ENCODE assay signal across 9 cellular contexts in genomic region chr11:133078591-133079179, GRCh38.
DNase-seq lines count a peak whose midpoint lies in the region; ATAC-seq and TF ChIP-seq lines count a peak whose summit lies in the region.
"Had no signal": no experiment of that assay in that cellular context is flagged by ENCODE, and none has a peak within 500 bp of the region (broad histone marks: within the 10 kb centered on the region; RNA-seq: fewer than 3 reads in every experiment).

No MANE protein-coding gene starts in this region.

- no peaks in the 10 kb centered on the region for H3K4me1 Mint-ChIP-seq in activated CD4-positive, alpha-beta T cell treated with anti-CD3 and anti-CD28 coated beads for 36 hours
- H3K4me1 Mint-ChIP-seq: central memory CD8-positive, alpha-beta T cell had no signal

- H3K27me3 ChIP-seq in tibial artery: peaks cover 0 to 33% of the 10 kb centered on the region in 2 donors

- in situ Hi-C loops in astrocyte of the spinal cord (cut with HindIII; ENCODE audit: low sequenced_read_pairs): no loop called here

- peak; percentile 84 for TF ChIP-seq CTCF in astrocyte of the spinal cord (IDR thresholded peaks at IDR 0.05; ENCODE audit: low read depth, low read length)
- TF ChIP-seq CTCF in tibial artery (IDR thresholded peaks at IDR 0.05): peak; percentile 19 to 34

- no peak for ATAC-seq in activated CD4-positive, alpha-beta T cell treated with anti-CD3 and anti-CD28 coated beads for 36 hours

- no peak overlapping the region for H3K4me3 ChIP-seq in astrocyte of the spinal cord (ENCODE audit: low read depth, low read length)
- no peak overlapping the region for H3K4me3 ChIP-seq in tibial artery

- H3K9me3 ChIP-seq in tibial artery: no peaks in the 10 kb centered on the region

- no peak overlapping the region for H3K27ac ChIP-seq in tibial artery

- CTCF ChIA-PET in activated CD4-positive, alpha-beta T cell treated with anti-CD3 and anti-CD28 coated beads for 36 hours (lab: Charles Lee): interaction anchor here (0.6 to 1.5 kb wide), 6 partner anchors 9 to 756 kb away, joined by 3 to 7 read pairs (median 3); no protein-coding TSS in a partner anchor

- H3K36me3 Mint-ChIP-seq in activated CD4-positive, alpha-beta T cell treated with anti-CD3 and anti-CD28 coated beads for 36 hours (ENCODE audit: low read depth): no peaks in the 10 kb centered on the region

- peaks cover 17% of the 10 kb centered on the region for H3K27me3 Mint-ChIP-seq in activated CD4-positive, alpha-beta T cell treated with anti-CD3 and anti-CD28 coated beads for 36 hours

- POLR2A ChIA-PET in activated CD4-positive, alpha-beta T cell treated with anti-CD3 and anti-CD28 coated beads for 36 hours (lab: Charles Lee): no interaction called here

- intact Hi-C loops in activated CD4-positive, alpha-beta T cell treated with anti-CD3 and anti-CD28 coated beads for 36 hours (cut with DNase I, micrococcal nuclease): loop anchor here in 1 of 2 experiments (1.0 kb wide), 2 partner anchors 85 to 743 kb away; no protein-coding TSS in a partner anchor
- intact Hi-C loops in tibial artery (cut with DNase I; ENCODE audit: low total_unique reads): no loop called here

- H3K36me3 ChIP-seq in tibial artery: no peaks in the 10 kb centered on the region

- H3K27ac Mint-ChIP-seq in activated CD4-positive, alpha-beta T cell treated with anti-CD3 and anti-CD28 coated beads for 36 hours: no peak overlapping the region

- H3K9me3 Mint-ChIP-seq in activated CD4-positive, alpha-beta T cell treated with anti-CD3 and anti-CD28 coated beads for 36 hours (ENCODE audit: low read depth): no peaks in the 10 kb centered on the region
- H3K9me3 Mint-ChIP-seq: central memory CD8-positive, alpha-beta T cell had no signal

- peaks cover 0 to 11% (median 8%) of the 10 kb centered on the region in 4 donors for H3K4me1 ChIP-seq in tibial artery

- peak; percentile 67 for DNase-seq in activated CD4-positive, alpha-beta T cell treated with anti-CD3 and anti-CD28 coated beads for 36 hours
- no peak for DNase-seq in activated CD4-positive, alpha-beta T cell treated with anti-CD3 and anti-CD28 coated beads for 1 hour
- peak; percentile 28 for DNase-seq in HCEC 1CT
- DNase-seq in NCI-H345 (lab: John Stamatoyannopoulos, UW): peak; percentile 56
- DNase-seq in astrocyte of the spinal cord (ENCODE audit: low read depth, low spot score): peak; percentile 30
- DNase-seq in inferior parietal cortex (ENCODE audit: extremely low spot score): peak; percentile 82
- DNase-seq in tibial artery: no peak
- DNase-seq in NCI-H446 treated with DMSO at 0.1 percent for 48 hours (lab: John Stamatoyannopoulos, UW): no peak

- H3K4me3 Mint-ChIP-seq in activated CD4-positive, alpha-beta T cell treated with anti-CD3 and anti-CD28 coated beads for 36 hours: no peak overlapping the region
- H3K4me3 Mint-ChIP-seq: central memory CD8-positive, alpha-beta T cell had no signal

Comparison
In these comparisons a context has a peak if more than half of its experiments do, and no peak if none do; other contexts are left out.
1. DNase-seq: peak in activated CD4-positive, alpha-beta T cell treated with anti-CD3 and anti-CD28 coated beads for 36 hours (single experiment), HCEC 1CT (single experiment), NCI-H345 (single experiment), astrocyte of the spinal cord (single experiment) and inferior parietal cortex (single experiment); none in activated CD4-positive, alpha-beta T cell treated with anti-CD3 and anti-CD28 coated beads for 1 hour (single experiment), tibial artery (0 of 2) and NCI-H446 treated with DMSO at 0.1 percent for 48 hours (single experiment).